ENCODE assay signal across 8 cellular contexts in genomic region chr6:159729598-159729997, GRCh38. TPM values are rescaled to one million over a fixed set of nuclear protein-coding genes. Genes with fewer than 3 reads are reported as not detected.
DNase-seq lines count a peak whose midpoint lies in the region; ATAC-seq, FAIRE-seq and TF ChIP-seq lines count a peak whose summit lies in the region.

No MANE protein-coding gene starts in this region.

- no peaks in the 10 kb centered on the region for H3K36me3 Mint-ChIP-seq in astrocyte (ENCODE audit: low read depth, unreplicated experiment)

- H3K4me3 ChIP-seq in astrocyte (ENCODE audit: insufficient read depth, low read depth, low read length): peak overlapping the region; percentile 84
- H3K4me3 ChIP-seq in mesenchymal stem cell (ENCODE audit: insufficient read depth in 1 of 2, low read depth in 1 of 2, low read length in 2 of 2): peak overlapping the region in 1 of 2 experiments; percentile 85

- H3K4ac ChIP-seq in mesenchymal stem cell (ENCODE audit: low read depth in 1 of 2, low read length in 2 of 2): no peak overlapping the region

- FAIRE-seq in astrocyte (lab: Jason Lieb, UNC): no peak

- no peaks in the 10 kb centered on the region for H3K9me3 Mint-ChIP-seq in astrocyte (ENCODE audit: unreplicated experiment)

- peaks cover 97% of the 10 kb centered on the region for H3K79me2 ChIP-seq in astrocyte (ENCODE audit: insufficient read depth, low read length)

- H3K9me3 ChIP-seq in ES-I3 (ENCODE audit: control insufficient read depth, insufficient read depth, low read length) (no peaks in the 10 kb centered on the region), astrocyte (ENCODE audit: insufficient read depth, low read depth, low read length) (no peaks in the 10 kb centered on the region), mesenchymal stem cell (ENCODE audit: control insufficient read depth, low read length) (no peaks in the 10 kb centered on the region)

- ATAC-seq in HG03469 (IDR thresholded peaks at IDR 0.05; ENCODE audit: unreplicated experiment): peak; percentile 20
- no peak for ATAC-seq in activated CD4-positive, CD25-positive, alpha-beta regulatory T cell treated with anti-CD3 and anti-CD28 coated beads, Interleukin-2, amount 50 U/mL, for 24 hours

- no peaks in the 10 kb centered on the region for H3K27me3 Mint-ChIP-seq in astrocyte (ENCODE audit: low read depth, unreplicated experiment)

- H2BK12ac ChIP-seq in mesenchymal stem cell (ENCODE audit: low read length in 2 of 2): no peak overlapping the region

- H3K4me1 ChIP-seq in ES-I3 (ENCODE audit: insufficient read depth, low read length): peaks cover 11% of the 10 kb centered on the region; the same call in 1 of the 2 replicates
- peaks cover 13% of the 10 kb centered on the region for H3K4me1 ChIP-seq in astrocyte (ENCODE audit: insufficient read depth, low read length)
- no peaks in the 10 kb centered on the region for H3K4me1 ChIP-seq in mesenchymal stem cell (ENCODE audit: control insufficient read depth, insufficient read depth, low read depth, low read length)

- no peak overlapping the region for H3K14ac ChIP-seq in mesenchymal stem cell (ENCODE audit: low read length in 2 of 2)

- no peak overlapping the region for H4K8ac ChIP-seq in mesenchymal stem cell (ENCODE audit: low read length)

- no peak for TF ChIP-seq CTCF in astrocyte (IDR thresholded peaks at IDR 0.05; ENCODE audit: insufficient read depth, low read depth, low read length)

- H3K9ac ChIP-seq in ES-I3 (ENCODE audit: low read depth, low read length) (peak overlapping the region; percentile 16; the same call in 1 of the 2 replicates), astrocyte (ENCODE audit: low read length) (peak overlapping the region; percentile 98), mesenchymal stem cell (ENCODE audit: low read length) (peak overlapping the region; percentile 97)

- H3K18ac ChIP-seq in mesenchymal stem cell (ENCODE audit: low read depth in 1 of 2, low read length in 2 of 2): no peak overlapping the region

- H2BK120ac ChIP-seq in mesenchymal stem cell (ENCODE audit: low read depth, low read length): no peak overlapping the region

- DNase-seq in astrocyte (ENCODE audit: low read depth): no peak
- DNase-seq in mesenchymal stem cell: peak; percentile 28
- no peak for DNase-seq in hypothalamus (lab: John Stamatoyannopoulos, UW)
- DNase-seq in COR-L47 (lab: John Stamatoyannopoulos, UW): no peak
- no peak for DNase-seq in inferior parietal cortex (ENCODE audit: extremely low spot score)

- H4K91ac ChIP-seq in mesenchymal stem cell (ENCODE audit: low read length): no peak overlapping the region

- peaks cover 11% of the 10 kb centered on the region for H3K4me1 Mint-ChIP-seq in astrocyte (ENCODE audit: low read depth, unreplicated experiment)

- peaks cover 69% of the 10 kb centered on the region for H4K20me1 ChIP-seq in astrocyte (ENCODE audit: insufficient read depth, low read length)

- no peaks in the 10 kb centered on the region for H3K79me1 ChIP-seq in mesenchymal stem cell (replicated peaks; ENCODE audit: low read length, poor library complexity, severe bottlenecking)

- H3K27ac ChIP-seq in astrocyte (ENCODE audit: low read depth, low read length): no peak overlapping the region
- H3K27ac ChIP-seq in mesenchymal stem cell (ENCODE audit: low read length, poor library complexity, severe bottlenecking): no peak overlapping the region

- H3K27ac Mint-ChIP-seq in astrocyte (ENCODE audit: unreplicated experiment): no peak overlapping the region

- no peaks in the 10 kb centered on the region for H3K27me3 ChIP-seq in astrocyte (ENCODE audit: insufficient read depth, low read length)
- H3K27me3 ChIP-seq in mesenchymal stem cell (ENCODE audit: control insufficient read depth in 1 of 2, insufficient read depth in 1 of 2, low read length in 2 of 2): no peaks in the 10 kb centered on the region

- H2BK15ac ChIP-seq in mesenchymal stem cell (ENCODE audit: low read depth, poor library complexity, severe bottlenecking): no peak overlapping the region

- H2BK5ac ChIP-seq in mesenchymal stem cell (ENCODE audit: low read depth, low read length, poor library complexity, severe bottlenecking): no peak overlapping the region

- 93% methylated on average over 4 of the region's 4 CpGs for WGBS in mesenchymal stem cell

- H3K36me3 ChIP-seq in ES-I3 (ENCODE audit: insufficient read depth, low read length): no peaks in the 10 kb centered on the region
- no peaks in the 10 kb centered on the region for H3K36me3 ChIP-seq in astrocyte (ENCODE audit: insufficient read depth, low read length)
- peaks cover 6 to 22% of the 10 kb centered on the region in 2 experiments for H3K36me3 ChIP-seq in mesenchymal stem cell (ENCODE audit: control insufficient read depth in 1 of 2, insufficient read depth in 2 of 2, low read depth in 1 of 2, low read length in 2 of 2)

- H3K4me2 ChIP-seq in astrocyte (ENCODE audit: low read length) (peak overlapping the region; percentile 83), mesenchymal stem cell (ENCODE audit: low read length, poor library complexity, severe bottlenecking) (peak overlapping the region; percentile 39)

- H3K23ac ChIP-seq in mesenchymal stem cell (ENCODE audit: low read length in 2 of 2): no peak overlapping the region

- no peak overlapping the region for H2AK5ac ChIP-seq in mesenchymal stem cell (ENCODE audit: low read length, severe bottlenecking)

- peak overlapping the region; percentile 89 for H3K4me3 Mint-ChIP-seq in astrocyte (ENCODE audit: unreplicated experiment)

- H2AFZ ChIP-seq in astrocyte (ENCODE audit: low read depth, low read length): no peak overlapping the region
- H2AFZ ChIP-seq in mesenchymal stem cell (ENCODE audit: low read depth, low read length): no peak overlapping the region

RNA-seq across cellular contexts. Expression of gene WTAP, which starts 2.3 kb away (rescaled TPM):
- total RNA-seq in astrocyte: 84.7 and 93.8 TPM in 2 replicates
- polyA plus RNA-seq in mesenchymal stem cell (2013, experiment 1 of 2): 66.5 TPM
- 69.2 TPM for polyA plus RNA-seq in mesenchymal stem cell (2013, experiment 2 of 2)

RNA-seq across cellular contexts. Expression of gene ACAT2, which starts 32.2 kb away (rescaled TPM):
- 59.1 and 96.7 TPM in 2 replicates for total RNA-seq in astrocyte
- 90.6 TPM for polyA plus RNA-seq in mesenchymal stem cell (2013, experiment 1 of 2)
- 91.2 TPM for polyA plus RNA-seq in mesenchymal stem cell (2013, experiment 2 of 2)

RNA-seq across cellular contexts. Expression of gene SOD2, which starts 36.6 kb away (rescaled TPM):
- 55.9 and 64.0 TPM in 2 replicates for total RNA-seq in astrocyte
- polyA plus RNA-seq in mesenchymal stem cell (2013, experiment 1 of 2): 86.6 TPM
- 89.2 TPM for polyA plus RNA-seq in mesenchymal stem cell (2013, experiment 2 of 2)

RNA-seq across cellular contexts. Expression of gene TCP1, which starts 59.8 kb away (rescaled TPM):
- total RNA-seq in astrocyte: 238 and 256 TPM in 2 replicates
- polyA plus RNA-seq in mesenchymal stem cell (2013, experiment 1 of 2): 92.8 TPM
- polyA plus RNA-seq in mesenchymal stem cell (2013, experiment 2 of 2): 97.3 TPM

Comparison
In these comparisons a context has a peak if more than half of its experiments do, and no peak if none do; other contexts are left out.
1. H3K9ac ChIP-seq: peak in every context shown above with its lines; median percentile 98 in astrocyte; 97 in mesenchymal stem cell; 16 in ES-I3.